ENCODE assay signal across 1 cellular context in the genomic region with DNA sequence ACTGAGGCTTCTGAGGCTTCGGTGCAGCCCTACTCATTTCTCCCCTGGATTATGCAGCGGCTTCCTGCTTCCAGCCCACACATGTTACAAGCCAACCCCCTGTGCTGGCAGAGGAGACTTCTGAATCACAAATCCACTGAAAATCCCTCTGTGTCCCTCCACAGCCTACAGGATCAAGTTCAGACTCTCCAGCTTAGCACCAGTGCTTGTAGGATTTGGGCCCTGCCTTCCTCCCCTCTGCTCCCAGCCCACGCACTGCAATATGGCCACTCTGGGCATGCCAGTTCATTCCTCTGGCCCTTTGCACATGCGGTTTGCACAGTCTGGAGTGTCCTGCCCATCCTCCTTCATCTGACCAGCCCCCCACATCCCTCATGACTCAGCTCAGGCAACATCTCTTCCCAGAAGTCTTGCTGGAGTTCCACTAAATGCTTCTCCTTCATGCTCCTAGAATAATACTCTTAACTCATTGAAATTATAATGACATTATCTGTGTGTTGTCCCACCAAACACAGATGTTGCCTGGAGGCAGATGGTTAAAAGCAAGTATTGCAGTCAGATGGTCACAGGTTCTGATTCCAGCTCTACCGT.
TF ChIP-seq lines count a peak whose summit lies in the region.

No MANE protein-coding gene starts in this region.

TF ChIP-seq in SK-N-SH, 30 proteins besides CTCF, POLR2A, EP300 and RAD21 (continued from another document):
- TF ChIP-seq SIN3A (IDR thresholded peaks at IDR 0.05; ENCODE audit: borderline replicate concordance, low read depth, low read length), result no peak
- TF ChIP-seq CHD2 (IDR thresholded peaks at IDR 0.05; ENCODE audit: low read length, partially characterized antibody), result peak; percentile 51
- no peak for TF ChIP-seq MXI1 (IDR thresholded peaks at IDR 0.05; ENCODE audit: low read depth, low read length)
- TF ChIP-seq, protein P1, sequence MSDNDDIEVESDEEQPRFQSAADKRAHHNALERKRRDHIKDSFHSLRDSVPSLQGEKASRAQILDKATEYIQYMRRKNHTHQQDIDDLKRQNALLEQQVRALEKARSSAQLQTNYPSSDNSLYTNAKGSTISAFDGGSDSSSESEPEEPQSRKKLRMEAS (IDR thresholded peaks at IDR 0.05; ENCODE audit: low read depth), result peak; percentile 68; the same call in 1 of the 2 replicates
- TF ChIP-seq GATA2 (CRISPR knock-in tag; IDR thresholded peaks at IDR 0.05), result no peak
- TF ChIP-seq SMC3 (IDR thresholded peaks at IDR 0.05; ENCODE audit: low read depth, low read length), result no peak
- TF ChIP-seq, protein P2, sequence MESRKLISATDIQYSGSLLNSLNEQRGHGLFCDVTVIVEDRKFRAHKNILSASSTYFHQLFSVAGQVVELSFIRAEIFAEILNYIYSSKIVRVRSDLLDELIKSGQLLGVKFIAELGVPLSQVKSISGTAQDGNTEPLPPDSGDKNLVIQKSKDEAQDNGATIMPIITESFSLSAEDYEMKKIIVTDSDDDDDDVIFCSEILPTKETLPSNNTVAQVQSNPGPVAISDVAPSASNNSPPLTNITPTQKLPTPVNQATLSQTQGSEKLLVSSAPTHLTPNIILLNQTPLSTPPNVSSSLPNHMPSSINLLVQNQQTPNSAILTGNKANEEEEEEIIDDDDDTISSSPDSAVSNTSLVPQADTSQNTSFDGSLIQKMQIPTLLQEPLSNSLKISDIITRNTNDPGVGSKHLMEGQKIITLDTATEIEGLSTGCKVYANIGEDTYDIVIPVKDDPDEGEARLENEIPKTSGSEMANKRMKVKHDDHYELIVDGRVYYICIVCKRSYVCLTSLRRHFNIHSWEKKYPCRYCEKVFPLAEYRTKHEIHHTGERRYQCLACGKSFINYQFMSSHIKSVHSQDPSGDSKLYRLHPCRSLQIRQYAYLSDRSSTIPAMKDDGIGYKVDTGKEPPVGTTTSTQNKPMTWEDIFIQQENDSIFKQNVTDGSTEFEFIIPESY (IDR thresholded peaks at IDR 0.05; ENCODE audit: borderline replicate concordance, low read depth), result no peak
- TF ChIP-seq, protein P3, sequence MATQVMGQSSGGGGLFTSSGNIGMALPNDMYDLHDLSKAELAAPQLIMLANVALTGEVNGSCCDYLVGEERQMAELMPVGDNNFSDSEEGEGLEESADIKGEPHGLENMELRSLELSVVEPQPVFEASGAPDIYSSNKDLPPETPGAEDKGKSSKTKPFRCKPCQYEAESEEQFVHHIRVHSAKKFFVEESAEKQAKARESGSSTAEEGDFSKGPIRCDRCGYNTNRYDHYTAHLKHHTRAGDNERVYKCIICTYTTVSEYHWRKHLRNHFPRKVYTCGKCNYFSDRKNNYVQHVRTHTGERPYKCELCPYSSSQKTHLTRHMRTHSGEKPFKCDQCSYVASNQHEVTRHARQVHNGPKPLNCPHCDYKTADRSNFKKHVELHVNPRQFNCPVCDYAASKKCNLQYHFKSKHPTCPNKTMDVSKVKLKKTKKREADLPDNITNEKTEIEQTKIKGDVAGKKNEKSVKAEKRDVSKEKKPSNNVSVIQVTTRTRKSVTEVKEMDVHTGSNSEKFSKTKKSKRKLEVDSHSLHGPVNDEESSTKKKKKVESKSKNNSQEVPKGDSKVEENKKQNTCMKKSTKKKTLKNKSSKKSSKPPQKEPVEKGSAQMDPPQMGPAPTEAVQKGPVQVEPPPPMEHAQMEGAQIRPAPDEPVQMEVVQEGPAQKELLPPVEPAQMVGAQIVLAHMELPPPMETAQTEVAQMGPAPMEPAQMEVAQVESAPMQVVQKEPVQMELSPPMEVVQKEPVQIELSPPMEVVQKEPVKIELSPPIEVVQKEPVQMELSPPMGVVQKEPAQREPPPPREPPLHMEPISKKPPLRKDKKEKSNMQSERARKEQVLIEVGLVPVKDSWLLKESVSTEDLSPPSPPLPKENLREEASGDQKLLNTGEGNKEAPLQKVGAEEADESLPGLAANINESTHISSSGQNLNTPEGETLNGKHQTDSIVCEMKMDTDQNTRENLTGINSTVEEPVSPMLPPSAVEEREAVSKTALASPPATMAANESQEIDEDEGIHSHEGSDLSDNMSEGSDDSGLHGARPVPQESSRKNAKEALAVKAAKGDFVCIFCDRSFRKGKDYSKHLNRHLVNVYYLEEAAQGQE (IDR thresholded peaks at IDR 0.05; ENCODE audit: low read depth, low read length), result no peak
- no peak for TF ChIP-seq FOXM1 (IDR thresholded peaks at IDR 0.05; ENCODE audit: low read depth)
- TF ChIP-seq TCF12 (IDR thresholded peaks at IDR 0.05), result peak; percentile 30; the same call in 1 of the 2 replicates
- no peak for TF ChIP-seq FOXJ3 (CRISPR knock-in tag; IDR thresholded peaks at IDR 0.05)
- TF ChIP-seq MEF2A (IDR thresholded peaks at IDR 0.05; ENCODE audit: borderline replicate concordance, low read depth), result no peak
- no peak for TF ChIP-seq ELF1 (IDR thresholded peaks at IDR 0.05)
- no peak for TF ChIP-seq NFIC (IDR thresholded peaks at IDR 0.05; ENCODE audit: borderline replicate concordance)
- TF ChIP-seq, protein P4, sequence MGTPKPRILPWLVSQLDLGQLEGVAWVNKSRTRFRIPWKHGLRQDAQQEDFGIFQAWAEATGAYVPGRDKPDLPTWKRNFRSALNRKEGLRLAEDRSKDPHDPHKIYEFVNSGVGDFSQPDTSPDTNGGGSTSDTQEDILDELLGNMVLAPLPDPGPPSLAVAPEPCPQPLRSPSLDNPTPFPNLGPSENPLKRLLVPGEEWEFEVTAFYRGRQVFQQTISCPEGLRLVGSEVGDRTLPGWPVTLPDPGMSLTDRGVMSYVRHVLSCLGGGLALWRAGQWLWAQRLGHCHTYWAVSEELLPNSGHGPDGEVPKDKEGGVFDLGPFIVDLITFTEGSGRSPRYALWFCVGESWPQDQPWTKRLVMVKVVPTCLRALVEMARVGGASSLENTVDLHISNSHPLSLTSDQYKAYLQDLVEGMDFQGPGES (IDR thresholded peaks at IDR 0.05; ENCODE audit: low read depth, low read length), result no peak
- TF ChIP-seq NRF1 (IDR thresholded peaks at IDR 0.05; ENCODE audit: low read depth, low read length), result no peak
- no peak for TF ChIP-seq RCOR1 (IDR thresholded peaks at IDR 0.05; ENCODE audit: low read length)
- peak; percentile 37; the same call in 1 of the 2 replicates for TF ChIP-seq JUND (IDR thresholded peaks at IDR 0.05)
- no peak for TF ChIP-seq TAF1 (IDR thresholded peaks at IDR 0.05; ENCODE audit: borderline replicate concordance, low read depth, low read length)
